18 cellular contexts compared by ENCODE assay signal in the genomic region with DNA sequence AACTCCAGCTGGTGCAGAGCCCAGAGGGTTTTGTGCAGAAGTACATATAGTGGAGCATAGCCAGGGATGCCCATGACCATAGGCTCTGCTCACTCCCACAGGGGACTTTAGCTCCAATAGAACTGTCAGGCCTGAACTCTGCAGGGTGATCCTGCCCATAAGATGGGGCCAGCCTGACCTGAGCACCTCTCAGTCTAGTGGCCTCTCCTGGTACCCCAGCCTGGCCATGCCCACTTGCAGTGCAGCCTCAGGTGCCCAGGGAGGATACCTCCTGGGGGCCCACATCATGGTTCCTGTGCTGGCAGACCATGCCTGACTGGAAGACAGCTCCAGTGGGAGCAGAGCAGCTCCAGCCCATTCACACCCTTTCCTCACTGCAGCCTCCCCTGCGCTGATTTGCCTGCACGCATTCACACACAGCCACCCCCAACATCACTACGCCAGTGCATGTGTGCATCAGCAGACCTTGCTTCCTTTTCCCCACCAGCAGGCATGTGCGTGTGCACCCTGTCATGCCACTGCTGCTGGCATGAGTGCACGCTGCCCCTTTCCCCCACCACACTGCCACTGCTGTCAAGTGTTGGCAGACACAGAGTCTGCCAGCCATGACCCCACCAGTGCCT. TPM values are rescaled to one million over a fixed set of nuclear protein-coding genes. Genes with fewer than 3 reads are reported as not detected.
DNase-seq lines count a peak whose midpoint lies in the region; ATAC-seq, FAIRE-seq and TF ChIP-seq lines count a peak whose summit lies in the region.
"Had no signal": no experiment of that assay in that cellular context is flagged by ENCODE, and none has a peak within 500 bp of the region (broad histone marks: within the 10 kb centered on the region; RNA-seq: fewer than 3 reads in every experiment).

No MANE protein-coding gene starts in this region.

- H3K4me1 ChIP-seq in ovary (ENCODE audit: insufficient read depth) (no peaks in the 10 kb centered on the region), psoas muscle (no peaks in the 10 kb centered on the region)

- H3K27ac Mint-ChIP-seq in chondrocyte (ENCODE audit: unreplicated experiment), result peak overlapping the region; percentile 18
- no peak overlapping the region for H3K27ac Mint-ChIP-seq in natural killer cell treated with Interleukin-12 subunit alpha and Interleukin-12 subunit beta and Interleukin-15 and Interleukin-18, amount 100 ng/mL, for 72 hours
- H3K27ac Mint-ChIP-seq in stimulated activated memory B cell treated with anti-CD40 and anti-IgM and Interleukin-4, amounts not matched to agents 10 μg/mL and 1 μg/mL and 100 μg/mL, for 72 hours, result no peak overlapping the region
- H3K27ac Mint-ChIP-seq: CD8-positive, alpha-beta T cell; GM23338 had no signal

- TF ChIP-seq CTCF in chondrocyte (IDR thresholded peaks at IDR 0.05), result no peak
- no peak for TF ChIP-seq CTCF in ovary (IDR thresholded peaks at IDR 0.05)
- no peak for TF ChIP-seq CTCF in psoas muscle (IDR thresholded peaks at IDR 0.05)

- no peak for DNase-seq in chondrocyte (ENCODE audit: low spot score)
- DNase-seq in natural killer cell treated with Interleukin-12 subunit alpha and Interleukin-12 subunit beta and Interleukin-15 and Interleukin-18, amount 100 ng/mL, for 72 hours (ENCODE audit: low spot score), result no peak
- DNase-seq in GM12891 (ENCODE audit: insufficient read length, low spot score), result no peak
- DNase-seq in ovary, result no peak
- no peak for DNase-seq in psoas muscle
- DNase-seq: CD8-positive, alpha-beta T cell; KBM-7; NCI-H1092 treated with DMSO at 0.1 percent for 48 hours; NCI-H2029 treated with DMSO at 0.1 percent for 48 hours; NCI-H226; NCI-H510A treated with DMSO at 0.1 percent for 48 hours; NCI-H774; NK-92 treated with Interleukin-12 subunit alpha and Interleukin-12 subunit beta, amount 100 ng/mL, for 24 hours had no signal

- peaks cover 6% of the 10 kb centered on the region for H3K27me3 Mint-ChIP-seq in chondrocyte (ENCODE audit: low read depth)
- peaks cover 28 to 44% of the 10 kb centered on the region in 2 donors for H3K27me3 Mint-ChIP-seq in natural killer cell treated with Interleukin-12 subunit alpha and Interleukin-12 subunit beta and Interleukin-15 and Interleukin-18, amount 100 ng/mL, for 72 hours
- peaks cover 79% of the 10 kb centered on the region for H3K27me3 Mint-ChIP-seq in stimulated activated memory B cell treated with anti-CD40 and anti-IgM and Interleukin-4, amounts not matched to agents 10 μg/mL and 1 μg/mL and 100 μg/mL, for 72 hours

- no peak overlapping the region for H3K4me3 Mint-ChIP-seq in chondrocyte (ENCODE audit: unreplicated experiment)
- H3K4me3 Mint-ChIP-seq in natural killer cell treated with Interleukin-12 subunit alpha and Interleukin-12 subunit beta and Interleukin-15 and Interleukin-18, amount 100 ng/mL, for 72 hours, result no peak overlapping the region
- H3K4me3 Mint-ChIP-seq in stimulated activated memory B cell treated with anti-CD40 and anti-IgM and Interleukin-4, amounts not matched to agents 10 μg/mL and 1 μg/mL and 100 μg/mL, for 72 hours, result no peak overlapping the region
- H3K4me3 Mint-ChIP-seq: CD8-positive, alpha-beta T cell; GM23338 had no signal

- peaks cover 0 to 3% of the 10 kb centered on the region in 2 donors for H3K9me3 ChIP-seq in ovary
- H3K9me3 ChIP-seq in psoas muscle, result no peaks in the 10 kb centered on the region

- no peaks in the 10 kb centered on the region for H3K36me3 ChIP-seq in ovary
- no peaks in the 10 kb centered on the region for H3K36me3 ChIP-seq in psoas muscle (ENCODE audit: insufficient read depth in 1 of 2, low read depth in 1 of 2)

- WGBS in ovary, 3 donors, result 94 to 96% (median 95%) methylated on average over 5 of the region's 5 CpGs
- WGBS in psoas muscle, 3 donors, result 91 to 93% (median 92%) methylated on average over 5 of the region's 5 CpGs

- no peak for FAIRE-seq in GM12891 (lab: Jason Lieb, UNC)
- FAIRE-seq: GM12892 had no signal

- H3K4me3 ChIP-seq in ovary (no peak overlapping the region), psoas muscle (no peak overlapping the region)
- H3K4me3 ChIP-seq: GM23338 had no signal

- ATAC-seq in HG03342 (IDR thresholded peaks at IDR 0.05; ENCODE audit: unreplicated experiment) (peak; percentile 8), psoas muscle (no peak)
- peak; percentile 13 to 43 for ATAC-seq in natural killer cell treated with Interleukin-12 subunit alpha and Interleukin-12 subunit beta and Interleukin-15 and Interleukin-18, amount 100 ng/mL, for 72 hours
- ATAC-seq in stimulated activated memory B cell treated with anti-CD40 and anti-IgM and Interleukin-4, amounts not matched to agents 10 μg/mL and 1 μg/mL and 100 μg/mL, for 72 hours, result peak; percentile 39
- ATAC-seq: CD8-positive, alpha-beta T cell had no signal

- TF ChIP-seq EP300 in ovary (IDR thresholded peaks at IDR 0.05), result no peak

- TF ChIP-seq POLR2A in GM12891 (IDR thresholded peaks at IDR 0.05; ENCODE audit: low read depth, low read length) (no peak), ovary (IDR thresholded peaks at IDR 0.05) (no peak)

- H3K9me3 Mint-ChIP-seq in chondrocyte (ENCODE audit: low read depth), result peaks cover 52% of the 10 kb centered on the region
- H3K9me3 Mint-ChIP-seq in natural killer cell treated with Interleukin-12 subunit alpha and Interleukin-12 subunit beta and Interleukin-15 and Interleukin-18, amount 100 ng/mL, for 72 hours, result no peaks in the 10 kb centered on the region
- H3K9me3 Mint-ChIP-seq in stimulated activated memory B cell treated with anti-CD40 and anti-IgM and Interleukin-4, amounts not matched to agents 10 μg/mL and 1 μg/mL and 100 μg/mL, for 72 hours, result no peaks in the 10 kb centered on the region
- H3K9me3 Mint-ChIP-seq: CD8-positive, alpha-beta T cell had no signal

- intact Hi-C loops in ovary (cut with DNase I), result no loop called here
- intact Hi-C loops in psoas muscle (cut with DNase I), result no loop called here

- H3K27me3 ChIP-seq in ovary (no peaks in the 10 kb centered on the region), psoas muscle (ENCODE audit: insufficient read depth in 3 of 3, low read length in 2 of 3) (no peaks in the 10 kb centered on the region)

- H3K36me3 Mint-ChIP-seq in chondrocyte (ENCODE audit: low read depth), result peaks cover 19% of the 10 kb centered on the region
- peaks cover 18% of the 10 kb centered on the region for H3K36me3 Mint-ChIP-seq in natural killer cell treated with Interleukin-12 subunit alpha and Interleukin-12 subunit beta and Interleukin-15 and Interleukin-18, amount 100 ng/mL, for 72 hours
- no peaks in the 10 kb centered on the region for H3K36me3 Mint-ChIP-seq in stimulated activated memory B cell treated with anti-CD40 and anti-IgM and Interleukin-4, amounts not matched to agents 10 μg/mL and 1 μg/mL and 100 μg/mL, for 72 hours
- H3K36me3 Mint-ChIP-seq: CD8-positive, alpha-beta T cell had no signal

- peaks cover 11% of the 10 kb centered on the region for H3K4me1 Mint-ChIP-seq in chondrocyte (ENCODE audit: low read depth)
- H3K4me1 Mint-ChIP-seq in natural killer cell treated with Interleukin-12 subunit alpha and Interleukin-12 subunit beta and Interleukin-15 and Interleukin-18, amount 100 ng/mL, for 72 hours (ENCODE audit: low read depth in 2 of 2), result no peaks in the 10 kb centered on the region
- H3K4me1 Mint-ChIP-seq in stimulated activated memory B cell treated with anti-CD40 and anti-IgM and Interleukin-4, amounts not matched to agents 10 μg/mL and 1 μg/mL and 100 μg/mL, for 72 hours, result no peaks in the 10 kb centered on the region
- H3K4me1 Mint-ChIP-seq: GM23338 had no signal

- H3K27ac ChIP-seq in ovary (no peak overlapping the region), psoas muscle (no peak overlapping the region)
- H3K27ac ChIP-seq: HL-60 had no signal

TF ChIP-seq in GM12891, 5 proteins besides CTCF, POLR2A, EP300 and RAD21:
- no peak for TF ChIP-seq PAX5 (IDR thresholded peaks at IDR 0.05; ENCODE audit: insufficient read depth, low read length, severe bottlenecking)
- no peak for TF ChIP-seq POU2F2 (IDR thresholded peaks at IDR 0.05; ENCODE audit: low read depth, low read length)
- no peak for TF ChIP-seq SPI1 (IDR thresholded peaks at IDR 0.05; ENCODE audit: low read depth, low read length)
- no peak for TF ChIP-seq TAF1 (IDR thresholded peaks at IDR 0.05; ENCODE audit: low read depth, low read length)
- no peak for TF ChIP-seq POLR2AphosphoS5 (IDR thresholded peaks at IDR 0.05; ENCODE audit: low read depth, low read length)
TF ChIP-seq in GM12891: peak in this region for 0.

RNA-seq across cellular contexts. Expression of a gene that starts 53.0 kb away (rescaled TPM):
- total RNA-seq in chondrocyte, result 8.3 to 12.9 TPM (median 9.1 TPM) in 3 replicates
- total RNA-seq in natural killer cell treated with Interleukin-12 subunit alpha and Interleukin-12 subunit beta and Interleukin-15 and Interleukin-18, amount 100 ng/mL, for 72 hours, result 10 to 100 TPM; 14.3 to 15.7 TPM
- polyA plus RNA-seq in GM12891 (2012; ENCODE audit: low read depth, missing spikeins), result 7.8 TPM
- 1 to 10 TPM; 2.1 to 8.6 (median 6.2) TPM for total RNA-seq in ovary
- 1 to 10 TPM; 2.4 to 8.9 TPM for polyA plus RNA-seq in ovary
- 10 to 100 TPM; 13.3 to 21.9 (median 17.2) TPM for total RNA-seq in psoas muscle
- 1 to 10 TPM; 3.6 to 6.1 (median 4.5) TPM for polyA plus RNA-seq in psoas muscle

Comparison
In these comparisons a context has a peak if more than half of its experiments do, and no peak if none do; other contexts are left out.
1. ATAC-seq: peak in HG03342 (single experiment), natural killer cell treated with Interleukin-12 subunit alpha and Interleukin-12 subunit beta and Interleukin-15 and Interleukin-18, amount 100 ng/mL, for 72 hours (2 of 2) and stimulated activated memory B cell treated with anti-CD40 and anti-IgM and Interleukin-4, amounts not matched to agents 10 μg/mL and 1 μg/mL and 100 μg/mL, for 72 hours (single experiment); none in psoas muscle (0 of 4).